In genomic region chr10:114544045-114544659, GRCh38 we compare ENCODE assay signal across 10 cellular contexts.
DNase-seq lines count a peak whose midpoint lies in the region; ATAC-seq, FAIRE-seq and TF ChIP-seq lines count a peak whose summit lies in the region.
"Had no signal": no experiment of that assay in that cellular context is flagged by ENCODE, and none has a peak within 500 bp of the region (broad histone marks: within the 10 kb centered on the region; RNA-seq: fewer than 3 reads in every experiment).

No MANE protein-coding gene starts in this region.

- SMC1A ChIA-PET in GM12878 (lab: Charles Lee; ENCODE audit: uncharacterized antibody, unreplicated experiment), result interaction anchor here (0.8 to 2.4 kb wide), 5 partner anchors 17 to 240 kb away, joined by 3 to 15 read pairs (median 5); no protein-coding TSS in a partner anchor

- peak; percentile 54 for FAIRE-seq in GM12878 (lab: Jason Lieb, UNC)
- FAIRE-seq: endothelial cell of umbilical vein, H1 had no signal

- H3K4me3 ChIP-seq in SU-DHL-6 (ENCODE audit: insufficient read depth, low read length, poor library complexity, severe bottlenecking), result no peak overlapping the region
- peak overlapping the region; percentile 11; the same call in 1 of the 2 replicates for H3K4me3 ChIP-seq in GM12878

- RAD21 ChIA-PET in GM12878 (lab: Charles Lee; ENCODE audit: unreplicated experiment), result interaction anchor here (1.0 to 6.7 kb wide), 4 partner anchors 18 to 240 kb away, joined by 5 to 56 read pairs (median 9); no protein-coding TSS in a partner anchor

- TF ChIP-seq POLR2A in GM12878 (IDR thresholded peaks at IDR 0.05; ENCODE audit: low read depth, low read length), result peak; percentile 62

- peaks cover 42% of the 10 kb centered on the region for H3K4me1 ChIP-seq in GM12878 (ENCODE audit: control insufficient read depth, insufficient read depth, low read length)

- no peak for TF ChIP-seq CTCF in SU-DHL-6 (IDR thresholded peaks at IDR 0.05; ENCODE audit: insufficient read depth, low read length, poor library complexity, severe bottlenecking)
- no peak for TF ChIP-seq CTCF in GM12878 (IDR thresholded peaks at IDR 0.05 in 2 of 3, conservative IDR thresholded peaks at IDR 0.05 in 1 of 3; ENCODE audit: control insufficient read depth in 2 of 3, extremely low read depth in 1 of 3, insufficient read depth in 1 of 3, low read depth in 3 of 3, low read length in 3 of 3)
- TF ChIP-seq CTCF in mesothelial cell of epicardium (IDR thresholded peaks at IDR 0.05; ENCODE audit: unreplicated experiment), result no peak

- H3K4me2 ChIP-seq in SU-DHL-6 (ENCODE audit: low read depth, low read length, poor library complexity, severe bottlenecking) (peak overlapping the region; percentile 46), GM12878 (ENCODE audit: control insufficient read depth, insufficient read depth) (peak overlapping the region; percentile 33)

- H3K36me3 Mint-ChIP-seq in mesothelial cell of epicardium, result peaks cover 2% of the 10 kb centered on the region

- peak overlapping the region; percentile 31 for H3K9ac ChIP-seq in SU-DHL-6 (ENCODE audit: low read length)
- H3K9ac ChIP-seq in GM12878 (ENCODE audit: control insufficient read depth, insufficient read depth, low read length), result peak overlapping the region; percentile 29

- CTCF ChIA-PET in GM12878 (lab: Yijun Ruan, JAX), result interaction anchor here (0.8 to 7.5 kb wide), 4 partner anchors 8 to 73 kb away, joined by 3 to 98 read pairs (median 4); no protein-coding TSS in a partner anchor

- peak; percentile 66 for DNase-seq in GM12878 (ENCODE audit: low read depth, low spot score)
- DNase-seq in stimulated activated CD8-positive, alpha-beta memory T cell treated with anti-CD3 and anti-CD28 coated beads, Interleukin-4, amount 100 ng/mL, for 1 hour (ENCODE audit: low read depth in 2 of 2, low spot score in 1 of 2), result peak; percentile 20 to 46
- DNase-seq in posterior cingulate gyrus, result no peak
- DNase-seq in mesothelial cell of epicardium (ENCODE audit: low spot score in 2 of 2, unreplicated experiment in 2 of 2), result no peak
- no peak for DNase-seq in occipital lobe (lab: John Stamatoyannopoulos, UW)

- H3F3A ChIP-seq in SU-DHL-6 (ENCODE audit: insufficient read depth), result no peaks in the 10 kb centered on the region

- no peaks in the 10 kb centered on the region for H3K9me3 ChIP-seq in SU-DHL-6 (ENCODE audit: insufficient read depth, low read length)
- no peaks in the 10 kb centered on the region for H3K9me3 ChIP-seq in GM12878 (replicated peaks; ENCODE audit: control insufficient read depth, insufficient read depth, low read length)

- WGBS in GM12878 (ENCODE audit: insufficient coverage, insufficient replicate concordance, low lambda C conversion rate, missing lambda C conversion rate), result 18% methylated on average over 9 of the region's 9 CpGs

- in situ Hi-C loops in GM12878 (cut with MboI), result loop anchor here (10.0 to 25.0 kb wide), 2 partner anchors 107 to 581 kb away; no protein-coding TSS in a partner anchor

- no peak for TF ChIP-seq RAD21 in GM12878 (IDR thresholded peaks at IDR 0.05; ENCODE audit: insufficient read depth, low read depth, low read length)

- H3K36me3 ChIP-seq in SU-DHL-6 (ENCODE audit: low read length), result no peaks in the 10 kb centered on the region
- no peaks in the 10 kb centered on the region for H3K36me3 ChIP-seq in GM12878 (ENCODE audit: control insufficient read depth in 2 of 2, insufficient read depth in 2 of 2, low read length in 1 of 2)

- H4K20me1 ChIP-seq in SU-DHL-6 (ENCODE audit: low read depth, low read length) (no peaks in the 10 kb centered on the region), GM12878 (ENCODE audit: control insufficient read depth, insufficient read depth) (no peaks in the 10 kb centered on the region)

- BruUV-seq in GM12878 (replicated peaks; lab: Mats Ljungman, UMichigan), result no TSS peak

- H3K27ac ChIP-seq in SU-DHL-6 (ENCODE audit: low read depth, low read length) (peak overlapping the region; percentile 57), GM12878 (ENCODE audit: control insufficient read depth, insufficient read depth) (peak overlapping the region; percentile 29)

- POLR2A ChIA-PET in GM12878 (lab: Charles Lee), result interaction anchor here (1.0 to 1.3 kb wide), 2 partner anchors 17 to 25 kb away, joined by 3 to 7 read pairs; no protein-coding TSS in a partner anchor

- H3K4me1 Mint-ChIP-seq in mesothelial cell of epicardium, result no peaks in the 10 kb centered on the region

- H3K9me2 ChIP-seq in SU-DHL-6 (replicated peaks; ENCODE audit: insufficient read depth, low read length), result no peaks in the 10 kb centered on the region

- no peaks in the 10 kb centered on the region for H3K9me3 Mint-ChIP-seq in mesothelial cell of epicardium

- ATAC-seq in GM18508 (IDR thresholded peaks at IDR 0.05; ENCODE audit: insufficient read depth, unreplicated experiment) (peak; percentile 96), HG02885 (IDR thresholded peaks at IDR 0.05; ENCODE audit: poor library complexity, unreplicated experiment) (peak; percentile 95), GM12878 (peak; percentile 89)

- H3K27me3 Mint-ChIP-seq in mesothelial cell of epicardium (ENCODE audit: low read depth), result no peaks in the 10 kb centered on the region

- H3K79me2 ChIP-seq in SU-DHL-6 (ENCODE audit: insufficient read depth, low read length) (no peaks in the 10 kb centered on the region), GM12878 (ENCODE audit: control insufficient read depth, insufficient read depth, low read length) (no peaks in the 10 kb centered on the region)

- no peak for TF ChIP-seq EP300 in GM12878 (IDR thresholded peaks at IDR 0.05; ENCODE audit: borderline replicate concordance in 1 of 2, control insufficient read depth in 1 of 2, low read depth in 2 of 2, low read length in 2 of 2)

- intact Hi-C loops in GM12878 (cut with micrococcal nuclease; ENCODE audit: unreplicated experiment) (no loop called here), posterior cingulate gyrus (cut with DNase I) (no loop called here)

- H2AFZ ChIP-seq in SU-DHL-6 (ENCODE audit: low read depth, low read length, severe bottlenecking) (peak overlapping the region; percentile 1), GM12878 (ENCODE audit: control insufficient read depth, low read depth, low read length) (peak overlapping the region; percentile 15)

- H3K27me3 ChIP-seq in SU-DHL-6 (ENCODE audit: low read length) (no peaks in the 10 kb centered on the region), GM12878 (replicated peaks in 1 of 2; ENCODE audit: control insufficient read depth in 2 of 2, insufficient read depth in 2 of 2, low read length in 1 of 2) (no peaks in the 10 kb centered on the region)

- no peak overlapping the region for H3K4me3 Mint-ChIP-seq in mesothelial cell of epicardium

- H3K27ac Mint-ChIP-seq in mesothelial cell of epicardium, result no peak overlapping the region

TF ChIP-seq in GM12878, 131 proteins besides CTCF, POLR2A, EP300 and RAD21 (continues in another document):
- TF ChIP-seq TARDBP (IDR thresholded peaks at IDR 0.05; ENCODE audit: borderline replicate concordance), result no peak
- TF ChIP-seq ATF3 (IDR thresholded peaks at IDR 0.05; ENCODE audit: borderline replicate concordance, extremely low read depth, low read depth, low read length), result no peak
- TF ChIP-seq IKZF2 (IDR thresholded peaks at IDR 0.05), result peak; percentile 39 to 67; a peak in 3 of 4 replicates
- TF ChIP-seq, protein P1, sequence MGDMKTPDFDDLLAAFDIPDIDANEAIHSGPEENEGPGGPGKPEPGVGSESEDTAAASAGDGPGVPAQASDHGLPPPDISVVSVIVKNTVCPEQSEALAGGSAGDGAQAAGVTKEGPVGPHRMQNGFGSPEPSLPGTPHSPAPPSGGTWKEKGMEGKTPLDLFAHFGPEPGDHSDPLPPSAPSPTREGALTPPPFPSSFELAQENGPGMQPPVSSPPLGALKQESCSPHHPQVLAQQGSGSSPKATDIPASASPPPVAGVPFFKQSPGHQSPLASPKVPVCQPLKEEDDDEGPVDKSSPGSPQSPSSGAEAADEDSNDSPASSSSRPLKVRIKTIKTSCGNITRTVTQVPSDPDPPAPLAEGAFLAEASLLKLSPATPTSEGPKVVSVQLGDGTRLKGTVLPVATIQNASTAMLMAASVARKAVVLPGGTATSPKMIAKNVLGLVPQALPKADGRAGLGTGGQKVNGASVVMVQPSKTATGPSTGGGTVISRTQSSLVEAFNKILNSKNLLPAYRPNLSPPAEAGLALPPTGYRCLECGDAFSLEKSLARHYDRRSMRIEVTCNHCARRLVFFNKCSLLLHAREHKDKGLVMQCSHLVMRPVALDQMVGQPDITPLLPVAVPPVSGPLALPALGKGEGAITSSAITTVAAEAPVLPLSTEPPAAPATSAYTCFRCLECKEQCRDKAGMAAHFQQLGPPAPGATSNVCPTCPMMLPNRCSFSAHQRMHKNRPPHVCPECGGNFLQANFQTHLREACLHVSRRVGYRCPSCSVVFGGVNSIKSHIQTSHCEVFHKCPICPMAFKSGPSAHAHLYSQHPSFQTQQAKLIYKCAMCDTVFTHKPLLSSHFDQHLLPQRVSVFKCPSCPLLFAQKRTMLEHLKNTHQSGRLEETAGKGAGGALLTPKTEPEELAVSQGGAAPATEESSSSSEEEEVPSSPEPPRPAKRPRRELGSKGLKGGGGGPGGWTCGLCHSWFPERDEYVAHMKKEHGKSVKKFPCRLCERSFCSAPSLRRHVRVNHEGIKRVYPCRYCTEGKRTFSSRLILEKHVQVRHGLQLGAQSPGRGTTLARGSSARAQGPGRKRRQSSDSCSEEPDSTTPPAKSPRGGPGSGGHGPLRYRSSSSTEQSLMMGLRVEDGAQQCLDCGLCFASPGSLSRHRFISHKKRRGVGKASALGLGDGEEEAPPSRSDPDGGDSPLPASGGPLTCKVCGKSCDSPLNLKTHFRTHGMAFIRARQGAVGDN (IDR thresholded peaks at IDR 0.05), result no peak
- TF ChIP-seq RELB (IDR thresholded peaks at IDR 0.05; ENCODE audit: low read depth), result peak; percentile 52; the same call in 1 of the 2 replicates
- TF ChIP-seq DPF2 (IDR thresholded peaks at IDR 0.05), result no peak
- TF ChIP-seq BCL11A (IDR thresholded peaks at IDR 0.05; ENCODE audit: low read depth, low read length), result no peak
- peak; percentile 90 for TF ChIP-seq NR2F1 (conservative IDR thresholded peaks at IDR 0.05)

Comparison
In these comparisons a context has a peak if more than half of its experiments do, and no peak if none do; other contexts are left out.
1. DNase-seq: peak in GM12878 (single experiment) and stimulated activated CD8-positive, alpha-beta memory T cell treated with anti-CD3 and anti-CD28 coated beads, Interleukin-4, amount 100 ng/mL, for 1 hour (2 of 2); none in posterior cingulate gyrus (0 of 10), mesothelial cell of epicardium (0 of 2) and occipital lobe (single experiment).
2. Peak in every context shown above with its lines, with median percentiles within 50 percentile points of each other: ATAC-seq.